Comparison of ENCODE assay signal across 8 cellular contexts in the genomic region with DNA sequence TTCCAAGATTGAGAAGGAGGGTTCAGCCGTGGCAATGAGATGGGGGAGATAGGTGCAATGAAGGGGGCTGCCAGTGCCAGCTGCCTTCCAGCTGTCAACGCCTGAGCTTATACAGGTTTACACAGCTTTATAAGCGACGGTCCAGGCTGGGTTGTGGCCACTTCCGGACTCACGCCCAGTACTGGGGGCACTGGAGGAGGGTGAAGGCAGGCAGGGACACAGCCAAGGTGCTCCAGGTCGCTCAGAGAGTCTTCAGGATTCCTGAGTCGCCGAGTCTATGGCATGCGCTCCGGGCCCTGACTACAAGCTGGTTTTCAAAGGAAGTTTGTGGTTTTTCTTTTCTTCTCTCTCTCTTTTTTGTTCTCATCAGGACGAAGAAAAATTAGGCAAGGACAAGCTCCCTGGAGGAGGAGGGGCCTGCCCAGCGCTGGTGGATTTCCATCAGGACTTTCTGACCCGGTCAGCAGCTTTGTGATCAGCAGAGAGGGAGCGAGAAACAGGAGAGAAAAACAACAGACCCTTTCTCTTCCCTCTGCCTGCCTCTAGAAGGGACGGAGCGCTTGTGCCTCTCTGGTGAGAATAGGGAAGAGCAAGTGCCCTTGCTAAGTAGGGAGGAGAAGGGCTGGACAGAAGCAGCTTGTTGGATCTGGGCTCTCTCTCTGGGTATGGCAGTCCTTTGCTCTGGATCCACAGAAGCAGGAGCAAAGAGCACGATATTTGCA. TPM values are rescaled to one million over a fixed set of nuclear protein-coding genes. Genes with fewer than 3 reads are reported as not detected.
DNase-seq lines count a peak whose midpoint lies in the region; ATAC-seq and TF ChIP-seq lines count a peak whose summit lies in the region.

Gene MINDY1, minus strand, starts transcription at position 572 of the 722 bp plus-strand sequence. CDS start 4,285 bp downstream, outside the sequence.

- intact Hi-C loops in PC-3 (cut with micrococcal nuclease), result loop anchor here (1.0 to 10.0 kb wide), 4 partner anchors 27 to 382 kb away; partner anchors contain the start of genes C1orf56, ENSA and GOLPH3L

- BruUV-seq in PC-3 (replicated peaks; lab: Mats Ljungman, UMichigan), result TSS peak; percentile 57

- peak; percentile 27 for DNase-seq in activated T-cell treated with anti-CD3 and anti-CD28 coated beads for 48 hours (ENCODE audit: low read depth)
- DNase-seq in activated T-cell treated with anti-CD3 and anti-CD28 coated beads for 4 hours, result no peak
- DNase-seq in Jurkat, Clone E6-1 (ENCODE audit: low read depth, low spot score), result peak; percentile 61
- peak; percentile 80 for DNase-seq in PC-3
- DNase-seq in activated naive CD8-positive, alpha-beta T cell treated with anti-CD3 and anti-CD28 coated beads, Interleukin-2, amount 50 U/mL, for 24 hours, result peak; percentile 50
- peak; percentile 87 for DNase-seq in glomerular visceral epithelial cell (ENCODE audit: extremely low spot score)
- peak; percentile 90 for DNase-seq in neural progenitor cell (ENCODE audit: low spot score)

- CTCF ChIA-PET in PC-3 (lab: Charles Lee), result interaction anchor here (0.6 to 1.7 kb wide), 5 partner anchors 9 to 81 kb away, joined by 4 to 17 read pairs (median 5); partner anchors contain the start of gene CERS2

- POLR2A ChIA-PET in PC-3 (lab: Charles Lee; ENCODE audit: unreplicated experiment), result interaction anchor here (0.6 to 0.9 kb wide), 4 partner anchors 32 to 460 kb away, joined by 3 to 7 read pairs (median 5); partner anchors contain the start of genes CERS2 and GABPB2

- no peaks in the 10 kb centered on the region for H3K9me2 ChIP-seq in PC-3 (replicated peaks; ENCODE audit: low read length)

- peak within 1 kb of the TSS; percentile 97 for H3K27ac Mint-ChIP-seq in activated naive CD8-positive, alpha-beta T cell treated with anti-CD3 and anti-CD28 coated beads, Interleukin-2, amount 50 U/mL, for 24 hours
- H3K27ac Mint-ChIP-seq in neural progenitor cell, result peak within 1 kb of the TSS; percentile 100

- peak; percentile 69 for ATAC-seq in PC-3
- ATAC-seq in activated naive CD8-positive, alpha-beta T cell treated with anti-CD3 and anti-CD28 coated beads, Interleukin-2, amount 50 U/mL, for 24 hours, result peak; percentile 48
- no peak for ATAC-seq in GM18861 (IDR thresholded peaks at IDR 0.05; ENCODE audit: unreplicated experiment)

- H3K9me3 Mint-ChIP-seq in activated naive CD8-positive, alpha-beta T cell treated with anti-CD3 and anti-CD28 coated beads, Interleukin-2, amount 50 U/mL, for 24 hours, result no peaks in the 10 kb centered on the region
- no peaks in the 10 kb centered on the region for H3K9me3 Mint-ChIP-seq in neural progenitor cell

- peak; percentile 64 for TF ChIP-seq CTCF in PC-3 (conservative IDR thresholded peaks at IDR 0.05; ENCODE audit: low read depth, low read length)
- peak; percentile 52 for TF ChIP-seq CTCF in neural progenitor cell (IDR thresholded peaks at IDR 0.05)

- H3F3A ChIP-seq in PC-3 (ENCODE audit: low read length, unreplicated experiment) (peaks cover 6% of the 10 kb centered on the region), neural progenitor cell (ENCODE audit: low read depth) (peaks cover 25% of the 10 kb centered on the region)

- peaks cover 27% of the 10 kb centered on the region for H3K79me2 ChIP-seq in PC-3 (ENCODE audit: low read length)
- peaks cover 11% of the 10 kb centered on the region for H3K79me2 ChIP-seq in neural progenitor cell (ENCODE audit: low read depth)

- H3K4me1 Mint-ChIP-seq in activated naive CD8-positive, alpha-beta T cell treated with anti-CD3 and anti-CD28 coated beads, Interleukin-2, amount 50 U/mL, for 24 hours, result peaks cover 92% of the 10 kb centered on the region
- peaks cover 52% of the 10 kb centered on the region for H3K4me1 Mint-ChIP-seq in neural progenitor cell

- no peaks in the 10 kb centered on the region for H4K20me1 ChIP-seq in PC-3 (ENCODE audit: low read length)
- H4K20me1 ChIP-seq in neural progenitor cell (ENCODE audit: low read depth), result no peaks in the 10 kb centered on the region

- H3K9me3 ChIP-seq in PC-3 (ENCODE audit: low read length) (no peaks in the 10 kb centered on the region), neural progenitor cell (ENCODE audit: low read depth) (no peaks in the 10 kb centered on the region)

- H3K9ac ChIP-seq in PC-3 (ENCODE audit: low read length) (peak within 1 kb of the TSS; percentile 47), neural progenitor cell (peak within 1 kb of the TSS; percentile 35)

- H3K36me3 ChIP-seq in PC-3 (ENCODE audit: low read depth, low read length) (no peaks in the 10 kb centered on the region), neural progenitor cell (no peaks in the 10 kb centered on the region)

- peaks cover 37% of the 10 kb centered on the region for H3K4me1 ChIP-seq in PC-3 (ENCODE audit: insufficient read depth, low read length)
- peaks cover 21% of the 10 kb centered on the region for H3K4me1 ChIP-seq in neural progenitor cell

- H3K4me3 ChIP-seq in Jurkat, Clone E6-1 (ENCODE audit: low read length), result peak within 1 kb of the TSS; percentile 99
- peak within 1 kb of the TSS; percentile 86 for H3K4me3 ChIP-seq in PC-3 (ENCODE audit: low read length)
- peak within 1 kb of the TSS; percentile 76 for H3K4me3 ChIP-seq in neural progenitor cell

- H3K27me3 ChIP-seq in PC-3 (ENCODE audit: low read length) (no peaks in the 10 kb centered on the region), neural progenitor cell (no peaks in the 10 kb centered on the region)

- peak within 1 kb of the TSS; percentile 99 for H3K4me3 Mint-ChIP-seq in activated naive CD8-positive, alpha-beta T cell treated with anti-CD3 and anti-CD28 coated beads, Interleukin-2, amount 50 U/mL, for 24 hours
- H3K4me3 Mint-ChIP-seq in neural progenitor cell, result peak within 1 kb of the TSS; percentile 97

- H2AFZ ChIP-seq in PC-3 (ENCODE audit: low read length), result peak within 1 kb of the TSS; percentile 75
- peak within 1 kb of the TSS; percentile 93 for H2AFZ ChIP-seq in neural progenitor cell (replicated peaks)

- H3K4me2 ChIP-seq in PC-3 (ENCODE audit: low read length) (peak within 1 kb of the TSS; percentile 92), neural progenitor cell (peak within 1 kb of the TSS; percentile 92)

- H3K36me3 Mint-ChIP-seq in activated naive CD8-positive, alpha-beta T cell treated with anti-CD3 and anti-CD28 coated beads, Interleukin-2, amount 50 U/mL, for 24 hours (ENCODE audit: low read depth), result peaks cover 4% of the 10 kb centered on the region
- peaks cover 9% of the 10 kb centered on the region for H3K36me3 Mint-ChIP-seq in neural progenitor cell

- H3K27me3 Mint-ChIP-seq in activated naive CD8-positive, alpha-beta T cell treated with anti-CD3 and anti-CD28 coated beads, Interleukin-2, amount 50 U/mL, for 24 hours, result no peaks in the 10 kb centered on the region
- H3K27me3 Mint-ChIP-seq in neural progenitor cell (ENCODE audit: insufficient read depth, low read depth), result peaks cover 5% of the 10 kb centered on the region

- H3K27ac ChIP-seq in PC-3 (ENCODE audit: low read length) (peak within 1 kb of the TSS; percentile 82), neural progenitor cell (peak within 1 kb of the TSS; percentile 59)

RNA-seq across cellular contexts. Expression of gene MINDY1, which starts in this region (rescaled TPM):
- polyA plus RNA-seq in Jurkat, Clone E6-1 (2012; ENCODE audit: insufficient read depth, insufficient read length), result 1.6 TPM
- 6.3 and 7.8 TPM in 2 replicates for total RNA-seq in PC-3 (2014; rRNA removed)
- total RNA-seq in neural progenitor cell (ENCODE audit: low replicate concordance), result 8.5 and 15.8 TPM in 2 replicates
